Comparison of ENCODE assay signal across 8 cellular contexts in the genomic region with DNA sequence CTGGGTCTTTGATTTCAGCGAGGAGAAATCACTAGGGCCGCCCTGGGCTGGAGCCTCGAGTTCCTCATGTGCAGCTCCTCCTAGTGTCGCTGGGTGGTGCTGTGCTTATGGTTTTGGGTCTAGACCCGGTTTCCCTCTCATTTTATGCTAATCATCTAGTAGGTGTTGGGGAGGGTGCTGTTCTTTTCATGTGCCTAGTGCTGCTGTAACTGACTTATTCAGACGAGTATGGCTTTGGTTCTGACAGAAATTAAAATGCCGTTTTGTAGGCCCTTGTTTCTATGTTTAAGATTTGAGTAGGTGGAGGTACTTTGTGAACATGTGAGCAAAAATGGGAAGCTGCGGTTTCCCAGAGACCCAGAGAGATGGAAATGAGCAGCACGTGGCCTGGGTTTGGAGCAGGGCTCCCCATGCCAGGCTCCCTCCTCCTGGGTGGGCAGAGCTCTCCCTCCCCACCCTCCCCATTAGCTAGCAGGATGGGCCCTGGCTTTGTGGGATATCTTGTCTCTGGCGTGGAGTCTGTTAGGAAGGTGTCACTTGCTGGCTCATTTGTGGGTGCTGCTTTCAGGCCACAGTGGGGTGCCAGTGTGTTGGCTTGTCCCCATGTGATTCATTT.
DNase-seq lines count a peak whose midpoint lies in the region; ATAC-seq and TF ChIP-seq lines count a peak whose summit lies in the region.

No MANE protein-coding gene starts in this region.

- peak; percentile 92 for ATAC-seq in GM21529 (IDR thresholded peaks at IDR 0.05; ENCODE audit: unreplicated experiment)
- ATAC-seq in gastroesophageal sphincter: peak; percentile 68

- no peak for TF ChIP-seq EP300 in gastroesophageal sphincter (IDR thresholded peaks at IDR 0.05)
- TF ChIP-seq EP300 in ovary (IDR thresholded peaks at IDR 0.05): no peak

- H3K36me3 ChIP-seq in OCI-LY3 (replicated peaks; ENCODE audit: low read depth, low read length): no peaks in the 10 kb centered on the region
- peaks cover 0 to 18% of the 10 kb centered on the region in 2 donors for H3K36me3 ChIP-seq in gastroesophageal sphincter
- H3K36me3 ChIP-seq in ovary: no peaks in the 10 kb centered on the region

- H3K79me2 ChIP-seq in OCI-LY3 (ENCODE audit: low read length): no peaks in the 10 kb centered on the region

- no peak for TF ChIP-seq POLR2A in gastroesophageal sphincter (IDR thresholded peaks at IDR 0.05)
- no peak for TF ChIP-seq POLR2A in ovary (IDR thresholded peaks at IDR 0.05)

- H3K4me1 ChIP-seq in OCI-LY3 (ENCODE audit: low read length) (peaks cover 17% of the 10 kb centered on the region), gastroesophageal sphincter (peaks cover 0 to 9% (median 3%) of the 10 kb centered on the region in 3 donors), ovary (ENCODE audit: insufficient read depth) (no peaks in the 10 kb centered on the region)

- H2AFZ ChIP-seq in OCI-LY3 (ENCODE audit: low read depth, low read length): no peak overlapping the region

- no peaks in the 10 kb centered on the region for H4K20me1 ChIP-seq in OCI-LY3 (ENCODE audit: insufficient read depth, low read length)

- H3K27ac ChIP-seq in OCI-LY3 (ENCODE audit: low read length) (peak overlapping the region; percentile 9; the same call in 1 of the 2 replicates), gastroesophageal sphincter (no peak overlapping the region), ovary (no peak overlapping the region)

- intact Hi-C loops in ovary (cut with DNase I): loop anchor here (5.0 to 10.0 kb wide), 3 partner anchors 141 to 659 kb away; no protein-coding TSS in a partner anchor

- H3K27me3 ChIP-seq in OCI-LY3 (ENCODE audit: low read depth, low read length) (no peaks in the 10 kb centered on the region), gastroesophageal sphincter (no peaks in the 10 kb centered on the region), ovary (no peaks in the 10 kb centered on the region)

- H3K9ac ChIP-seq in OCI-LY3 (ENCODE audit: low read length): no peak overlapping the region

- WGBS in gastroesophageal sphincter (ENCODE audit: low coverage in 1 of 2), 2 donors: 34 to 35% methylated on average over 7 to 9 of the region's 10 CpGs
- WGBS in ovary, 3 donors: 24 to 30% (median 27%) methylated on average over 10 of the region's 10 CpGs

- H3K4me3 ChIP-seq in OCI-LY3 (ENCODE audit: low read length) (peak overlapping the region; percentile 23; the same call in 1 of the 2 replicates), gastroesophageal sphincter (no peak overlapping the region), ovary (no peak overlapping the region)

- TF ChIP-seq CTCF in OCI-LY3 (IDR thresholded peaks at IDR 0.05; ENCODE audit: low read depth, low read length): peak; percentile 81
- TF ChIP-seq CTCF in gastroesophageal sphincter (IDR thresholded peaks at IDR 0.05): peak in 3 of 4 experiments; percentile 41 to 70 (median 48)
- peak; percentile 41 to 62 (median 49) for TF ChIP-seq CTCF in ovary (IDR thresholded peaks at IDR 0.05)

- H3K9me3 ChIP-seq in OCI-LY3 (ENCODE audit: insufficient read depth, low read length) (no peaks in the 10 kb centered on the region), gastroesophageal sphincter (no peaks in the 10 kb centered on the region), ovary (no peaks in the 10 kb centered on the region)

- DNase-seq in ELR (ENCODE audit: low read depth) (peak; percentile 78), HUDEP-2 (lab: John Stamatoyannopoulos, UW; ENCODE audit: unreplicated experiment in 76 of 76) (peak in 62 of 76 experiments; percentile 2 to 76 (median 38)), ovary (peak; percentile 54 to 73 (median 60)), ureter (ENCODE audit: low spot score) (no peak)
- peak in 3 of 4 experiments; percentile 6 to 18 (median 16) for DNase-seq in activated naive CD4-positive, alpha-beta T cell (lab: John Stamatoyannopoulos, UW)

- H3K4me2 ChIP-seq in OCI-LY3 (ENCODE audit: low read length): peak overlapping the region; percentile 50
